ENCODE assay signal across 8 cellular contexts in the genomic region with DNA sequence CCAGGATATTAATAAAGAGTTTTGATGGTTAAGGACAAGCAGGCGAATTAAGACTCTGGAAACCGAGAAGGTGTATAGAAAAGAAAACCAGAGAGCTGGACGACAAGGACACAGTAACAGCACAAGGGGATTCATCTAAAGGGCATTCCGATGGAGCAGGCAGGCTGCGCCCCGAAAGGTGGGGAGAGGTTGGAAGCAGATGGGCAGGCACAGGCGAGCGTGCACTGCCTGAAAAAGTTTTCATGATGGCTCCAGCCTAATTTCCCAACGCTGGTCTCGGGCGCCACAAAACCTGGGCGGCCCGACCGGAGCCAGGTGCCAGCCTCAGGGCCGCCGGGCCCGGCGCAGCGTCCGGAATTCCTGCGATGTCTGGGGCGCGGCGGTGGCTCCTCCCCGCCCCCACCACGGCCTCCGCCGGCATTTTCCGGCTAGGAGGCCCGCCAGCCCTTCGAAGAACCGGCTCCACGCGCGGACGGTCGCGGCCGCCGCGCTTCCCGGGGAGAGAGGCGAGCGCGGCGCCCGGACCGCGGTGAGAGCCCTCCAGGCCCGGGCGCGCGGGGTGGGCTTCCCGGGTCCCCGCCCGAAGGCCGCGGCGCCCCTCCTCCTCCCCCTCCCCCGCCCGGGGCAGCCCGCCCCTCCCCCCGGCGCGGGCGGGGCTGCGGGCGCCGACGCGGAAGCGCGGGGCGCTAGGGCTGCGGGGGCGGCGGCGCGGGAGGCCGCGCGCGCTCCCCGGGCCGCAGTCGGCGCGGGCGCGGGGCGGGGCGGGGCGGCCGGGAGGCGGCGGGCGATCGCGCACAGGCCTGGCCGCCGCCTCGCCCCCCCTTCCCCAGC. TPM values are rescaled to one million over a fixed set of nuclear protein-coding genes. Genes with fewer than 3 reads are reported as not detected.
DNase-seq lines count a peak whose midpoint lies in the region; ATAC-seq and TF ChIP-seq lines count a peak whose summit lies in the region.

No MANE protein-coding gene starts in this region.

- H3K79me2 ChIP-seq in OCI-LY1 (ENCODE audit: insufficient read depth, low read length): peaks cover 33% of the 10 kb centered on the region
- H3K79me2 ChIP-seq in fibroblast of lung (ENCODE audit: control insufficient read depth, insufficient read depth, low read length): peaks cover 39% of the 10 kb centered on the region

- TF ChIP-seq EP300 in suprapubic skin (IDR thresholded peaks at IDR 0.05): peak; percentile 31

- TF ChIP-seq CTCF in OCI-LY1 (IDR thresholded peaks at IDR 0.05; ENCODE audit: low read length) (no peak), fibroblast of lung (conservative IDR thresholded peaks at IDR 0.05 in 1 of 2, IDR thresholded peaks at IDR 0.05 in 1 of 2; ENCODE audit: low read depth in 1 of 2, low read length in 2 of 2) (no peak), suprapubic skin (IDR thresholded peaks at IDR 0.05) (no peak)

- H3K27me3 Mint-ChIP-seq in naive thymus-derived CD8-positive, alpha-beta T cell: peaks cover 0 to 2% (median 0%) of the 10 kb centered on the region in 5 donors

- no peaks in the 10 kb centered on the region for H3K9me3 ChIP-seq in OCI-LY1 (ENCODE audit: low read length)
- no peaks in the 10 kb centered on the region for H3K9me3 ChIP-seq in fibroblast of lung (ENCODE audit: control insufficient read depth, insufficient read depth, low read depth, low read length)
- H3K9me3 ChIP-seq in suprapubic skin: no peaks in the 10 kb centered on the region

- peaks cover 0 to 5% (median 5%) of the 10 kb centered on the region in 3 donors for H3K36me3 Mint-ChIP-seq in naive thymus-derived CD8-positive, alpha-beta T cell

- H3K27ac Mint-ChIP-seq in naive thymus-derived CD8-positive, alpha-beta T cell: peak overlapping the region; percentile 97 to 100 (median 99)

- peak in 1 of 2 donors; percentile 59 for TF ChIP-seq POLR2A in suprapubic skin (IDR thresholded peaks at IDR 0.05)

- peak; percentile 95 for DNase-seq in AG20443 (ENCODE audit: low spot score)
- DNase-seq in activated T-cell treated with anti-CD3 and anti-CD28 coated beads, Interleukin-2, amount 50 U/mL, for 48 hours: peak; percentile 74 to 78
- peak; percentile 52 to 62 for DNase-seq in fibroblast of lung (ENCODE audit: low read depth in 2 of 2)
- peak in 9 of 10 donors; percentile 33 to 80 (median 61) for DNase-seq in naive thymus-derived CD8-positive, alpha-beta T cell
- DNase-seq in suprapubic skin (ENCODE audit: low spot score in 2 of 2): peak; percentile 82 to 84

- peak; percentile 37 for ATAC-seq in GM19023 (IDR thresholded peaks at IDR 0.05; ENCODE audit: unreplicated experiment)
- peak; percentile 41 for ATAC-seq in HG03135 (IDR thresholded peaks at IDR 0.05; ENCODE audit: unreplicated experiment)
- ATAC-seq in naive thymus-derived CD8-positive, alpha-beta T cell: peak; percentile 45 to 47

- 0 out of 2 replicates have a peak, but pooled peaks cover 5% of the 10 kb centered on the region for H3F3A ChIP-seq in OCI-LY1 (ENCODE audit: insufficient read depth, low read length)

- peaks cover 0 to 3% (median 0%) of the 10 kb centered on the region in 9 donors for H3K9me3 Mint-ChIP-seq in naive thymus-derived CD8-positive, alpha-beta T cell

- POLR2A ChIA-PET in naive thymus-derived CD8-positive, alpha-beta T cell (lab: Charles Lee): interaction anchor here (0.6 to 7.5 kb wide), 14 partner anchors 9 to 1947 kb away, joined by 3 to 79 read pairs (median 4); a partner anchor contains a TSS

- H2AFZ ChIP-seq in OCI-LY1 (ENCODE audit: low read length) (no peak overlapping the region), fibroblast of lung (ENCODE audit: low read length) (peak overlapping the region; percentile 45)

- 0% methylated on average over 29 of the region's 102 CpGs for WGBS in suprapubic skin

- peak overlapping the region; percentile 72 for H3K9ac ChIP-seq in OCI-LY1 (ENCODE audit: low read length)
- H3K9ac ChIP-seq in fibroblast of lung (ENCODE audit: insufficient read depth, low read length): peak overlapping the region; percentile 97

- H3K36me3 ChIP-seq in OCI-LY1 (ENCODE audit: insufficient read depth, low read length): no peaks in the 10 kb centered on the region
- no peaks in the 10 kb centered on the region for H3K36me3 ChIP-seq in fibroblast of lung (ENCODE audit: control insufficient read depth, insufficient read depth, low read length)
- no peaks in the 10 kb centered on the region for H3K36me3 ChIP-seq in suprapubic skin

- H3K4me3 Mint-ChIP-seq in naive thymus-derived CD8-positive, alpha-beta T cell: peak overlapping the region; percentile 90 to 100 (median 97)

- H3K4me1 Mint-ChIP-seq in naive thymus-derived CD8-positive, alpha-beta T cell: peaks cover 22 to 43% (median 42%) of the 10 kb centered on the region in 4 donors

- H3K4me3 ChIP-seq in OCI-LY1 (ENCODE audit: low read depth, low read length, poor library complexity, severe bottlenecking) (peak overlapping the region; percentile 95), fibroblast of lung (replicated peaks in 1 of 4; ENCODE audit: control extremely low read depth in 1 of 4, insufficient read depth in 1 of 4, low read depth in 3 of 4, low read length in 4 of 4) (peak overlapping the region; percentile 84 to 91 (median 86)), suprapubic skin (peak overlapping the region; percentile 99)

- H3K4me2 ChIP-seq in OCI-LY1 (ENCODE audit: low read length) (peak overlapping the region; percentile 77), fibroblast of lung (ENCODE audit: extremely low read depth, insufficient read depth, low read length) (peak overlapping the region; percentile 84)

- H3K9me2 ChIP-seq in OCI-LY1 (ENCODE audit: low read depth, low read length): no peaks in the 10 kb centered on the region

- peaks cover 36% of the 10 kb centered on the region for H3K4me1 ChIP-seq in OCI-LY1 (ENCODE audit: insufficient read depth, low read length, severe bottlenecking)
- H3K4me1 ChIP-seq in fibroblast of lung (ENCODE audit: control insufficient read depth, extremely low read depth, insufficient read depth, low read length): no peaks in the 10 kb centered on the region
- peaks cover 35% of the 10 kb centered on the region for H3K4me1 ChIP-seq in suprapubic skin

- H3K27ac ChIP-seq in OCI-LY1 (ENCODE audit: low read depth, low read length, poor library complexity, severe bottlenecking) (peak overlapping the region; percentile 2), fibroblast of lung (ENCODE audit: insufficient read depth, low read length) (peak overlapping the region; percentile 98), suprapubic skin (peak overlapping the region; percentile 100)

- H3K27me3 ChIP-seq in OCI-LY1 (ENCODE audit: insufficient read depth, low read length): no peaks in the 10 kb centered on the region
- no peaks in the 10 kb centered on the region for H3K27me3 ChIP-seq in fibroblast of lung (ENCODE audit: control insufficient read depth, insufficient read depth, low read length)
- H3K27me3 ChIP-seq in suprapubic skin: no peaks in the 10 kb centered on the region

- H4K20me1 ChIP-seq in OCI-LY1 (ENCODE audit: insufficient read depth, low read length): 0 out of 2 replicates have a peak, but pooled peaks cover 2% of the 10 kb centered on the region
- H4K20me1 ChIP-seq in fibroblast of lung (ENCODE audit: control insufficient read depth, extremely low read depth, insufficient read depth, low read length): no peaks in the 10 kb centered on the region

RNA-seq across cellular contexts. Expression of a gene that starts 0.7 kb away (rescaled TPM):
- total RNA-seq in fibroblast of lung (57.5 and 64.1 TPM in 2 replicates), suprapubic skin (100 to 1,000 TPM in 1 of 4 donors, 10 to 100 TPM in 3; 76.5 to 105 (median 91.3) TPM)
- polyA plus RNA-seq in fibroblast of lung: 44.6 and 45.9 TPM in 2 replicates
- 16.6 and 22.0 TPM in 2 replicates for polyA plus RNA-seq in fibroblast of lung (2012)
- 83.1 and 171 TPM in 2 replicates for polyA minus RNA-seq in fibroblast of lung (ENCODE audit: low replicate concordance)
- 100 to 1,000 TPM; 140 to 146 TPM for total RNA-seq in naive thymus-derived CD8-positive, alpha-beta T cell
- polyA plus RNA-seq in naive thymus-derived CD8-positive, alpha-beta T cell: 1 to 10 TPM; 1.8 to 5.4 (median 2.2) TPM

Comparison
In these comparisons a context has a peak if more than half of its experiments do, and no peak if none do; other contexts are left out.
1. Peak in every context shown above with its lines: DNase-seq, ATAC-seq, H3K4me3 ChIP-seq and H3K27ac ChIP-seq.
2. H3K27ac ChIP-seq: peak in every context shown above with its lines; median percentile 100 in suprapubic skin; 98 in fibroblast of lung; 2 in OCI-LY1.